ENCODE assay signal across 8 cellular contexts in genomic region chr15:88834211-88834812, GRCh38. TPM values are rescaled to one million over a fixed set of nuclear protein-coding genes. Genes with fewer than 3 reads are reported as not detected.
DNase-seq lines count a peak whose midpoint lies in the region; ATAC-seq and TF ChIP-seq lines count a peak whose summit lies in the region.

No MANE protein-coding gene starts in this region.

- H3K56ac ChIP-seq in H9 (ENCODE audit: insufficient read length, low read depth, low read length), result no peak overlapping the region

- no peak overlapping the region for H4K8ac ChIP-seq in H9 (replicated peaks; ENCODE audit: insufficient read length, low read depth, low read length)

- no peak overlapping the region for H2BK12ac ChIP-seq in H9 (ENCODE audit: insufficient read length, low read depth, low read length)

- no peak overlapping the region for H3K9ac ChIP-seq in H9 (ENCODE audit: extremely low read depth, insufficient read length, low read length)

- no peak for DNase-seq in AG04450 (ENCODE audit: low read depth, low spot score)
- DNase-seq in H9, result peak; percentile 72
- DNase-seq in activated CD8-positive, alpha-beta T cell treated with anti-CD3 and anti-CD28 coated beads for 36 hours, result peak; percentile 18
- peak; percentile 62 for DNase-seq in fibroblast of pulmonary artery (ENCODE audit: low read depth)
- DNase-seq in neural crest cell (ENCODE audit: low read depth, low spot score), result peak; percentile 49
- DNase-seq in SKM-1 treated with dmso at 0.1 percent for 144 hours (lab: John Stamatoyannopoulos, UW; ENCODE audit: unreplicated experiment), result no peak
- DNase-seq in NCI-H2171 treated with DMSO at 0.1 percent for 48 hours (lab: John Stamatoyannopoulos, UW), result no peak
- DNase-seq in occipital lobe (lab: John Stamatoyannopoulos, UW), result no peak

- H3K27me3 Mint-ChIP-seq in H9 (ENCODE audit: low read depth) (peaks cover 7% of the 10 kb centered on the region), neural crest cell (ENCODE audit: low read depth) (no peaks in the 10 kb centered on the region)
- peaks cover 2% of the 10 kb centered on the region for H3K27me3 Mint-ChIP-seq in activated CD8-positive, alpha-beta T cell treated with anti-CD3 and anti-CD28 coated beads for 36 hours

- CTCF ChIA-PET in AG04450 (lab: Charles Lee), result interaction anchor here (1.3 to 3.8 kb wide), 7 partner anchors 9 to 367 kb away, joined by 3 to 63 read pairs (median 5); partner anchors contain the start of genes MRPL46 and MRPS11
- CTCF ChIA-PET in activated CD8-positive, alpha-beta T cell treated with anti-CD3 and anti-CD28 coated beads for 36 hours (lab: Charles Lee), result no interaction called here

- H3K36me3 Mint-ChIP-seq in H9 (ENCODE audit: insufficient read depth in 1 of 3, low read depth in 3 of 3), result no peaks in the 10 kb centered on the region
- H3K36me3 Mint-ChIP-seq in activated CD8-positive, alpha-beta T cell treated with anti-CD3 and anti-CD28 coated beads for 36 hours (ENCODE audit: low read depth), result no peaks in the 10 kb centered on the region
- no peaks in the 10 kb centered on the region for H3K36me3 Mint-ChIP-seq in neural crest cell (ENCODE audit: low read depth)

- no peaks in the 10 kb centered on the region for H3K23me2 ChIP-seq in H9 (ENCODE audit: insufficient read length, low read depth, low read length, poor library complexity, severe bottlenecking)

- no peak overlapping the region for H2BK20ac ChIP-seq in H9 (ENCODE audit: low read depth, low read length, poor library complexity, severe bottlenecking)

- intact Hi-C loops in activated CD8-positive, alpha-beta T cell treated with anti-CD3 and anti-CD28 coated beads for 36 hours (cut with micrococcal nuclease), result no loop called here

- H3K27ac ChIP-seq in AG04450 (ENCODE audit: low read depth, low read length), result no peak overlapping the region
- no peak overlapping the region for H3K27ac ChIP-seq in H9 (ENCODE audit: insufficient read length, low read depth, low read length)

- no peak overlapping the region for H3K4me2 ChIP-seq in H9 (ENCODE audit: insufficient read depth, insufficient read length, low read length)

- H3K4me3 ChIP-seq in AG04450 (ENCODE audit: low read depth, low read length) (no peak overlapping the region), fibroblast of pulmonary artery (replicated peaks; ENCODE audit: low read depth, low read length) (no peak overlapping the region)

- no peak overlapping the region for H4K91ac ChIP-seq in H9 (ENCODE audit: insufficient read length, low read depth, low read length)

- H3K4ac ChIP-seq in H9 (ENCODE audit: low read depth, low read length), result no peak overlapping the region

- H3K27me3 ChIP-seq in AG04450 (ENCODE audit: control insufficient read depth, insufficient read depth, low read length) (peaks cover 2% of the 10 kb centered on the region), H9 (ENCODE audit: insufficient read depth, low read length) (no peaks in the 10 kb centered on the region)

- no peaks in the 10 kb centered on the region for H3K4me1 ChIP-seq in H9 (ENCODE audit: insufficient read depth, low read length)

- TF ChIP-seq CTCF in AG04450 (IDR thresholded peaks at IDR 0.05; ENCODE audit: low read depth, low read length) (peak; percentile 68), H9 (conservative IDR thresholded peaks at IDR 0.05) (peak; percentile 84), fibroblast of pulmonary artery (IDR thresholded peaks at IDR 0.05; ENCODE audit: low read length, missing control alignments) (peak; percentile 74), neural crest cell (conservative IDR thresholded peaks at IDR 0.05) (peak; percentile 63)
- TF ChIP-seq CTCF in activated CD8-positive, alpha-beta T cell treated with anti-CD3 and anti-CD28 coated beads for 36 hours (IDR thresholded peaks at IDR 0.05), result peak; percentile 40

- H3K4me1 Mint-ChIP-seq in H9, result peaks cover 3 to 8% of the 10 kb centered on the region in 2 experiments; a peak in 2 of 4 replicates
- peaks cover 3% of the 10 kb centered on the region for H3K4me1 Mint-ChIP-seq in activated CD8-positive, alpha-beta T cell treated with anti-CD3 and anti-CD28 coated beads for 36 hours (ENCODE audit: low read depth)
- peaks cover 30% of the 10 kb centered on the region for H3K4me1 Mint-ChIP-seq in neural crest cell

- H3K9me3 Mint-ChIP-seq in H9 (no peaks in the 10 kb centered on the region), neural crest cell (no peaks in the 10 kb centered on the region)
- no peaks in the 10 kb centered on the region for H3K9me3 Mint-ChIP-seq in activated CD8-positive, alpha-beta T cell treated with anti-CD3 and anti-CD28 coated beads for 36 hours

- H3K14ac ChIP-seq in H9 (ENCODE audit: insufficient read depth, low read length), result no peak overlapping the region

- H3T11ph ChIP-seq in H9 (ENCODE audit: low read length), result no peak overlapping the region

- H3K23ac ChIP-seq in H9 (ENCODE audit: insufficient read length, low read depth, low read length), result no peak overlapping the region

- POLR2A ChIA-PET in AG04450 (lab: Yijun Ruan, JAX), result interaction anchor here (0.6 to 0.7 kb wide), 2 partner anchors 175 to 176 kb away, joined by 3 read pairs; no protein-coding TSS in a partner anchor
- POLR2A ChIA-PET in activated CD8-positive, alpha-beta T cell treated with anti-CD3 and anti-CD28 coated beads for 36 hours (lab: Charles Lee), result interaction anchor here (1.3 kb wide), 1 partner anchor 37 kb away, joined by 3 read pairs; no protein-coding TSS in a partner anchor

- no peak overlapping the region for H2BK120ac ChIP-seq in H9 (ENCODE audit: low read depth, low read length, poor library complexity, severe bottlenecking)

- H3K79me1 ChIP-seq in H9 (ENCODE audit: insufficient read depth, low read depth, low read length, poor library complexity, severe bottlenecking), result no peaks in the 10 kb centered on the region

- WGBS in H9 (ENCODE audit: extremely low coverage, insufficient read length, low lambda C conversion rate), result no CpG with 5 or more reads among the region's 14 CpGs

- H4K5ac ChIP-seq in H9 (ENCODE audit: insufficient read length, low read depth, low read length), result no peak overlapping the region

- H3K18ac ChIP-seq in H9 (ENCODE audit: insufficient read length, low read depth, low read length), result no peak overlapping the region

- H3K27ac Mint-ChIP-seq in H9 (no peak overlapping the region; a peak in 1 of 7 replicates), neural crest cell (ENCODE audit: unreplicated experiment) (peak overlapping the region; percentile 87)
- H3K27ac Mint-ChIP-seq in activated CD8-positive, alpha-beta T cell treated with anti-CD3 and anti-CD28 coated beads for 36 hours, result no peak overlapping the region

- ATAC-seq in activated CD8-positive, alpha-beta T cell treated with anti-CD3 and anti-CD28 coated beads for 36 hours, result peak; percentile 65

- H3K4me3 Mint-ChIP-seq in H9, result no peak overlapping the region
- no peak overlapping the region for H3K4me3 Mint-ChIP-seq in activated CD8-positive, alpha-beta T cell treated with anti-CD3 and anti-CD28 coated beads for 36 hours
- H3K4me3 Mint-ChIP-seq in neural crest cell, result no peak overlapping the region

- no peak overlapping the region for H2AFZ ChIP-seq in H9 (ENCODE audit: low read length)

- H2AK5ac ChIP-seq in H9 (ENCODE audit: insufficient read length, low read length), result no peak overlapping the region

- no peak overlapping the region for H2BK5ac ChIP-seq in H9 (ENCODE audit: insufficient read length, low read length)

- H3K9me3 ChIP-seq in AG04450 (ENCODE audit: control insufficient read depth, insufficient read depth, low read length), result no peaks in the 10 kb centered on the region
- no peaks in the 10 kb centered on the region for H3K9me3 ChIP-seq in H9 (ENCODE audit: control insufficient read depth, low read depth, low read length)

- no peaks in the 10 kb centered on the region for H4K20me1 ChIP-seq in H9 (ENCODE audit: control insufficient read depth, insufficient read depth, insufficient read length)

- no peak overlapping the region for H2BK15ac ChIP-seq in H9 (ENCODE audit: low read depth, low read length)

- no peaks in the 10 kb centered on the region for H3K79me2 ChIP-seq in H9 (ENCODE audit: insufficient read depth, low read length)

RNA-seq across cellular contexts. Expression of gene ACAN, which starts 31.1 kb away (rescaled TPM):
- 0.20 and 0.22 TPM in 2 replicates for polyA plus RNA-seq in AG04450 (2011; rRNA removed)
- polyA minus RNA-seq in AG04450 (2011; rRNA and poly(A)+ RNA removed), result 0.22 and 0.23 TPM in 2 replicates
- total RNA-seq in H9 (2021), result 0.50 and 0.53 TPM in 2 replicates
- not detected for total RNA-seq in activated CD8-positive, alpha-beta T cell treated with anti-CD3 and anti-CD28 coated beads for 36 hours
- 0.30 and 0.54 TPM in 2 replicates for total RNA-seq in neural crest cell
- total RNA-seq in occipital lobe, result 0.47 TPM

Comparison
In these comparisons a context has a peak if more than half of its experiments do, and no peak if none do; other contexts are left out.
1. DNase-seq: peak in H9 (single experiment), activated CD8-positive, alpha-beta T cell treated with anti-CD3 and anti-CD28 coated beads for 36 hours (single experiment), fibroblast of pulmonary artery (single experiment) and neural crest cell (single experiment); none in AG04450 (single experiment), SKM-1 treated with dmso at 0.1 percent for 144 hours (single experiment), NCI-H2171 treated with DMSO at 0.1 percent for 48 hours (single experiment) and occipital lobe (single experiment).
2. Peak in every context shown above with its lines, with median percentiles within 50 percentile points of each other: CTCF ChIP-seq.